ENCODE assay signal across 14 cellular contexts in genomic region chr5:56871755-56872154, GRCh38.
"Had no signal": no experiment of that assay in that cellular context is flagged by ENCODE, and none has a peak within 500 bp of the region (broad histone marks: within the 10 kb centered on the region; RNA-seq: fewer than 3 reads in every experiment).

No MANE protein-coding gene starts in this region.

- H3K9me3 Mint-ChIP-seq: endodermal cell; stimulated activated effector memory CD8-positive, alpha-beta T cell treated with anti-CD3 and anti-CD28 coated beads, Interleukin-12 subunit alpha, Interleukin-12 subunit beta, amount 100 ng/mL, for 72 hours had no signal

- H3K4me3 ChIP-seq: adrenal gland, cardiac muscle cell, hepatocyte, tibial nerve, uterus had no signal

- H3K4me1 ChIP-seq: adrenal gland, uterus had no signal

- DNase-seq: activated CD4-positive, alpha-beta T cell treated with anti-CD3 and anti-CD28 coated beads, Interleukin-2, amount 50 U/mL, for 48 hours; activated CD4-positive, CD25-positive, alpha-beta regulatory T cell treated with anti-CD3 and anti-CD28 coated beads, Interleukin-2, amount 50 U/mL, for 72 hours; adrenal gland; endodermal cell; posterior cingulate gyrus; retina; substantia nigra; SW 1271; uterus had no signal

- H3K27me3 ChIP-seq: adrenal gland, cardiac muscle cell, hepatocyte, tibial nerve, uterus had no signal

- H3K27ac ChIP-seq: adrenal gland, cardiac muscle cell, hepatocyte, tibial nerve, uterus had no signal

- H3K27ac Mint-ChIP-seq: endodermal cell; stimulated activated effector memory CD8-positive, alpha-beta T cell treated with anti-CD3 and anti-CD28 coated beads, Interleukin-12 subunit alpha, Interleukin-12 subunit beta, amount 100 ng/mL, for 72 hours had no signal

- ATAC-seq: left lobe of liver; stimulated activated effector memory CD8-positive, alpha-beta T cell treated with anti-CD3 and anti-CD28 coated beads, Interleukin-12 subunit alpha, Interleukin-12 subunit beta, amount 100 ng/mL, for 72 hours had no signal

- H3K4me3 Mint-ChIP-seq: endodermal cell; stimulated activated effector memory CD8-positive, alpha-beta T cell treated with anti-CD3 and anti-CD28 coated beads, Interleukin-12 subunit alpha, Interleukin-12 subunit beta, amount 100 ng/mL, for 72 hours had no signal

- H3K36me3 ChIP-seq: uterus had no signal

- H3K9me3 ChIP-seq: adrenal gland, tibial nerve, uterus had no signal

- H3K4me1 Mint-ChIP-seq: endodermal cell had no signal
